17 cellular contexts compared by ENCODE assay signal in the genomic region with DNA sequence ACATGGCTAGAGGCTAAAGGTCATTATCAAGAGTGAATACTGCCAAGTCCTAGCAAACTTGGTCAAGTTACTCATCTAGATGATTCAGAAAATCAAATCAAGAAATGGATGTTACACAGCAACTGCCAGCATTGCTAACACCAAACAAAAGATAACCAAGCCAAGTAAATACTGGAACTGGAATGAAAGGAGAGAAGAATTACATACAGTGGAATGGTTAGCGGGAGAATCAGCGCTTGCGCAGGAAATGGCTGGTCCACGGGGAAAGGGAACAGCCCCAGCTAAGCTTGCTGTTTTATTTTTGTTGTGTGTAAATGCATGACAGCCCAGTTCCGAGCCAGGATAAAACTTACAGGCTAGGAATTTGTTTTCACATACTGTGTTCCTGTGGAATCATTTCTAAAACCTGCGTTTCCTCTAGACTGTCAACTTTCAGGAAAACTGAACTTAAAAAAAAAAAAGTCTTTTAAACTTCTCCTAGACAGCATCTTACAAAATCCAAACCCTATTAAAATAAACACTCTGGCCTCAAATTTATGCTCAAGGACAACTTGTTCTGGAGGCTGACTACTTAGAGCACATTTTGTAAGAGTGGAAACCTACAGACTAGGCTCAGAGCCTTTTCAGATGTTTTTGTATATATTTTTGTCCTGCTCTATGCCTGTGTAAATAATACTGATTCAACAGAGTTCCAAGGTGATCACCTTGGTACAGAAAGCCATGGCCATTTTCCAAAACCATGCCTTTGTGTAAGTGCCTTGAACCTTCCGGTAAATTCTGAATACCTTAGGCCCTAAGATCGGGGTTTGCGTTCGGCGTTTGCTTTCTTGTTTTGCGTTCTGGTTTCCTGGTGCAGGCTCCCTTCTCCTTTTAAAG. TPM values are rescaled to one million over a fixed set of nuclear protein-coding genes. Genes with fewer than 3 reads are reported as not detected.
A peak's percentile ranks its signal among the peaks of the same experiment; 100 is the strongest.
DNase-seq lines count a peak whose midpoint lies in the region; ATAC-seq, FAIRE-seq and TF ChIP-seq lines count a peak whose summit lies in the region.
"Had no signal": no experiment of that assay in that cellular context is flagged by ENCODE, and none has a peak within 500 bp of the region (broad histone marks: within the 10 kb centered on the region; RNA-seq: fewer than 3 reads in every experiment).

No MANE protein-coding gene starts in this region.

- no peaks in the 10 kb centered on the region for H3K9me3 ChIP-seq in mammary epithelial cell (replicated peaks; ENCODE audit: insufficient read depth, low read length)
- no peaks in the 10 kb centered on the region for H3K9me3 ChIP-seq in kidney (ENCODE audit: control insufficient read depth in 1 of 2, low read length in 2 of 2)
- no peaks in the 10 kb centered on the region for H3K9me3 ChIP-seq in vagina
- H3K9me3 ChIP-seq in right atrium auricular region, result no peaks in the 10 kb centered on the region

- no peaks in the 10 kb centered on the region for H3K27me3 ChIP-seq in mammary epithelial cell (ENCODE audit: insufficient read depth, low read length)
- no peaks in the 10 kb centered on the region for H3K27me3 ChIP-seq in vagina
- no peaks in the 10 kb centered on the region for H3K27me3 ChIP-seq in right atrium auricular region

- intact Hi-C loops in MCF 10A (cut with micrococcal nuclease), result no loop called here
- intact Hi-C loops in mammary epithelial cell (cut with micrococcal nuclease), result loop anchor here (5.0 kb wide), 1 partner anchor 97 kb away; no protein-coding TSS in a partner anchor
- intact Hi-C loops in kidney (cut with DNase I), result no loop called here
- intact Hi-C loops in vagina (cut with DNase I), result no loop called here

- no peaks in the 10 kb centered on the region for H3K36me3 ChIP-seq in mammary epithelial cell (ENCODE audit: insufficient read depth, low read length)
- H3K36me3 ChIP-seq in kidney (ENCODE audit: control insufficient read depth in 1 of 2, insufficient read depth in 2 of 2, low read length in 2 of 2), result no peaks in the 10 kb centered on the region
- no peaks in the 10 kb centered on the region for H3K36me3 ChIP-seq in vagina
- no peaks in the 10 kb centered on the region for H3K36me3 ChIP-seq in right atrium auricular region

- H3K79me2 ChIP-seq in mammary epithelial cell (ENCODE audit: insufficient read depth, low read length), result no peaks in the 10 kb centered on the region

- no peaks in the 10 kb centered on the region for H4K20me1 ChIP-seq in mammary epithelial cell (ENCODE audit: insufficient read depth, low read length)

- DNase-seq in MCF 10A (ENCODE audit: unreplicated experiment) (peak; percentile 26), mammary epithelial cell (no peak), kidney (no peak), renal cortical epithelial cell (ENCODE audit: low read depth) (peak; percentile 70), vagina (ENCODE audit: extremely low spot score in 2 of 2) (no peak), right atrium auricular region (ENCODE audit: low spot score) (no peak), NCI-H2107 (lab: John Stamatoyannopoulos, UW) (no peak)
- DNase-seq: activated CD4-positive, CD25-positive, alpha-beta regulatory T cell; activated naive CD8-positive, alpha-beta T cell treated with anti-CD3 and anti-CD28 coated beads, Interleukin-2, amount 10 ng/mL, durations not matched to agents 7 days and 5 days; CD8-positive, alpha-beta T cell; effector CD8-positive, alpha-beta T cell; head of caudate nucleus; NCI-H345; stimulated activated naive CD8-positive, alpha-beta T cell treated with anti-CD3 and anti-CD28 coated beads, Interleukin-15, amount 100 ng/mL, for 72 hours had no signal

- CTCF ChIA-PET in MCF 10A (lab: Yijun Ruan, JAX) (no interaction called here), mammary epithelial cell (lab: Charles Lee; ENCODE audit: low non-redundant PET) (no interaction called here)

- no peak for ATAC-seq in GM21619 (IDR thresholded peaks at IDR 0.05; ENCODE audit: unreplicated experiment)
- ATAC-seq: CD8-positive, alpha-beta T cell; HCT116; stimulated activated naive CD8-positive, alpha-beta T cell treated with anti-CD3 and anti-CD28 coated beads, Interleukin-15, amount 100 ng/mL, for 72 hours had no signal

- H3K9ac ChIP-seq in mammary epithelial cell (ENCODE audit: insufficient read depth, low read length) (no peak overlapping the region), kidney (ENCODE audit: low read length in 2 of 2) (peak overlapping the region in 1 of 2 donors; percentile 36)

- H3K27ac Mint-ChIP-seq in MCF 10A (ENCODE audit: low read depth, unreplicated experiment), result peak overlapping the region; percentile 36
- H3K27ac Mint-ChIP-seq: activated naive CD8-positive, alpha-beta T cell treated with anti-CD3 and anti-CD28 coated beads, Interleukin-2, amount 10 ng/mL, durations not matched to agents 7 days and 5 days; CD8-positive, alpha-beta T cell; stimulated activated naive CD8-positive, alpha-beta T cell treated with anti-CD3 and anti-CD28 coated beads, Interleukin-15, amount 100 ng/mL, for 72 hours had no signal

- in situ Hi-C loops in mammary epithelial cell (cut with MboI; ENCODE audit: low sequenced_read_pairs in 2 of 2), result no loop called here

- dilution Hi-C loops in mammary epithelial cell (cut with HindIII; ENCODE audit: low sequenced_read_pairs), result no loop called here

- H2AFZ ChIP-seq in mammary epithelial cell (ENCODE audit: low read depth, low read length), result no peak overlapping the region

- BruUV-seq in MCF 10A (replicated peaks; lab: Mats Ljungman, UMichigan) (no TSS peak), mammary epithelial cell (replicated peaks; lab: Mats Ljungman, UMichigan) (no TSS peak)

- POLR2A ChIA-PET in MCF 10A (lab: Yijun Ruan, JAX), result no interaction called here

- H3K27ac ChIP-seq in mammary epithelial cell (ENCODE audit: insufficient read depth, low read depth, low read length), result no peak overlapping the region
- H3K27ac ChIP-seq in kidney (ENCODE audit: low read depth in 2 of 2, low read length in 2 of 2), result peak overlapping the region; percentile 67 to 81
- H3K27ac ChIP-seq in vagina, result peak overlapping the region; percentile 63
- peak overlapping the region in 1 of 2 donors; percentile 7 for H3K27ac ChIP-seq in right atrium auricular region
- H3K27ac ChIP-seq: 22Rv1 had no signal

- no peak for FAIRE-seq in kidney (lab: Jason Lieb, UNC)

- H3K4me1 ChIP-seq in mammary epithelial cell (ENCODE audit: insufficient read depth, low read length) (no peaks in the 10 kb centered on the region), kidney (ENCODE audit: control insufficient read depth in 1 of 2, insufficient read depth in 1 of 2, low read depth in 1 of 2, low read length in 2 of 2) (peaks cover 9% of the 10 kb centered on the region in 2 donors), vagina (peaks cover 34% of the 10 kb centered on the region), right atrium auricular region (peaks cover 0 to 25% of the 10 kb centered on the region in 2 donors)

- H3K4me2 ChIP-seq in mammary epithelial cell (ENCODE audit: insufficient read depth, low read depth, low read length), result no peak overlapping the region

- H3K4me3 Mint-ChIP-seq in MCF 10A (ENCODE audit: unreplicated experiment), result no peak overlapping the region
- H3K4me3 Mint-ChIP-seq: activated naive CD8-positive, alpha-beta T cell treated with anti-CD3 and anti-CD28 coated beads, Interleukin-2, amount 10 ng/mL, durations not matched to agents 7 days and 5 days; CD8-positive, alpha-beta T cell; stimulated activated naive CD8-positive, alpha-beta T cell treated with anti-CD3 and anti-CD28 coated beads, Interleukin-15, amount 100 ng/mL, for 72 hours had no signal

- 96% methylated on average over 10 of the region's 12 CpGs for WGBS in mammary epithelial cell (ENCODE audit: low coverage, missing lambda C conversion rate)

- H3K36me3 Mint-ChIP-seq in MCF 10A (ENCODE audit: insufficient read depth, unreplicated experiment), result no peaks in the 10 kb centered on the region
- H3K36me3 Mint-ChIP-seq: activated naive CD8-positive, alpha-beta T cell treated with anti-CD3 and anti-CD28 coated beads, Interleukin-2, amount 10 ng/mL, durations not matched to agents 7 days and 5 days; CD8-positive, alpha-beta T cell had no signal

- no peak for TF ChIP-seq CTCF in MCF 10A (IDR thresholded peaks at IDR 0.05; ENCODE audit: unreplicated experiment)
- TF ChIP-seq CTCF in mammary epithelial cell (conservative IDR thresholded peaks at IDR 0.05 in 1 of 2, IDR thresholded peaks at IDR 0.05 in 1 of 2; ENCODE audit: extremely low read depth in 1 of 2, insufficient read depth in 1 of 2, low read depth in 1 of 2, low read length in 2 of 2), result no peak
- TF ChIP-seq CTCF in kidney (IDR thresholded peaks at IDR 0.05; ENCODE audit: borderline replicate concordance, extremely low read depth, insufficient read depth), result no peak
- TF ChIP-seq CTCF in vagina (IDR thresholded peaks at IDR 0.05), result no peak
- TF ChIP-seq CTCF in right atrium auricular region (IDR thresholded peaks at IDR 0.05), result no peak

- no peaks in the 10 kb centered on the region for H3K27me3 Mint-ChIP-seq in MCF 10A (ENCODE audit: insufficient read depth, unreplicated experiment)

- H3K4me3 ChIP-seq in mammary epithelial cell (replicated peaks in 1 of 3; ENCODE audit: insufficient read depth in 1 of 3, low read depth in 2 of 3, low read length in 3 of 3), result no peak overlapping the region
- no peak overlapping the region for H3K4me3 ChIP-seq in kidney (ENCODE audit: low read length in 2 of 2)
- H3K4me3 ChIP-seq in vagina, result no peak overlapping the region
- H3K4me3 ChIP-seq in right atrium auricular region, result no peak overlapping the region

- no peaks in the 10 kb centered on the region for H3K9me3 Mint-ChIP-seq in MCF 10A (ENCODE audit: unreplicated experiment)
- H3K9me3 Mint-ChIP-seq: activated naive CD8-positive, alpha-beta T cell treated with anti-CD3 and anti-CD28 coated beads, Interleukin-2, amount 10 ng/mL, durations not matched to agents 7 days and 5 days; CD8-positive, alpha-beta T cell; stimulated activated naive CD8-positive, alpha-beta T cell treated with anti-CD3 and anti-CD28 coated beads, Interleukin-15, amount 100 ng/mL, for 72 hours had no signal

- peaks cover 28% of the 10 kb centered on the region for H3K4me1 Mint-ChIP-seq in MCF 10A (ENCODE audit: insufficient read depth, unreplicated experiment)
- H3K4me1 Mint-ChIP-seq: activated naive CD8-positive, alpha-beta T cell treated with anti-CD3 and anti-CD28 coated beads, Interleukin-2, amount 10 ng/mL, durations not matched to agents 7 days and 5 days; stimulated activated naive CD8-positive, alpha-beta T cell treated with anti-CD3 and anti-CD28 coated beads, Interleukin-15, amount 100 ng/mL, for 72 hours had no signal

- TF ChIP-seq POLR2A in vagina (IDR thresholded peaks at IDR 0.05), result no peak

RNA-seq across cellular contexts. Expression of a gene that starts 30.7 kb away (rescaled TPM):
- not detected in 2 replicates for total RNA-seq in MCF 10A (2022)
- not detected for total RNA-seq in mammary epithelial cell
- 0.09 TPM for polyA plus RNA-seq in mammary epithelial cell
- polyA minus RNA-seq in mammary epithelial cell, result 0.67 TPM
- 0.16 TPM for total RNA-seq in kidney
- not detected for polyA plus RNA-seq in kidney (ENCODE audit: insufficient read depth, low read depth, low replicate concordance)
- not detected in 2 replicates for total RNA-seq in renal cortical epithelial cell
- 0.49 TPM for total RNA-seq in vagina
- not detected for total RNA-seq in right atrium auricular region
- total RNA-seq: activated naive CD8-positive, alpha-beta T cell treated with anti-CD3 and anti-CD28 coated beads, Interleukin-2, amount 10 ng/mL, durations not matched to agents 7 days and 5 days; CD8-positive, alpha-beta T cell had no signal

RNA-seq across cellular contexts. Expression of a gene that starts 58.8 kb away (rescaled TPM):
- total RNA-seq in MCF 10A (2022), result 247 and 286 TPM in 2 replicates
- 100 to 1,000 TPM; 199 to 223 TPM for total RNA-seq in mammary epithelial cell
- 225 TPM for polyA plus RNA-seq in mammary epithelial cell
- polyA minus RNA-seq in mammary epithelial cell, result 311 TPM
- 171 TPM for total RNA-seq in kidney
- polyA plus RNA-seq in kidney (ENCODE audit: insufficient read depth, low read depth, low replicate concordance), result 185 TPM
- total RNA-seq in renal cortical epithelial cell, result 296 and 403 TPM in 2 replicates
- total RNA-seq in vagina, result 210 TPM
- total RNA-seq in right atrium auricular region, result 100 to 1,000 TPM; 213 to 227 TPM

Comparison
In these comparisons a context has a peak if more than half of its experiments do, and no peak if none do; other contexts are left out.
1. DNase-seq: peak in MCF 10A (single experiment) and renal cortical epithelial cell (single experiment); none in mammary epithelial cell (single experiment), kidney (single experiment), vagina (0 of 2), right atrium auricular region (single experiment) and NCI-H2107 (single experiment).